Comparison of ENCODE assay signal across 12 cellular contexts in the genomic region with DNA sequence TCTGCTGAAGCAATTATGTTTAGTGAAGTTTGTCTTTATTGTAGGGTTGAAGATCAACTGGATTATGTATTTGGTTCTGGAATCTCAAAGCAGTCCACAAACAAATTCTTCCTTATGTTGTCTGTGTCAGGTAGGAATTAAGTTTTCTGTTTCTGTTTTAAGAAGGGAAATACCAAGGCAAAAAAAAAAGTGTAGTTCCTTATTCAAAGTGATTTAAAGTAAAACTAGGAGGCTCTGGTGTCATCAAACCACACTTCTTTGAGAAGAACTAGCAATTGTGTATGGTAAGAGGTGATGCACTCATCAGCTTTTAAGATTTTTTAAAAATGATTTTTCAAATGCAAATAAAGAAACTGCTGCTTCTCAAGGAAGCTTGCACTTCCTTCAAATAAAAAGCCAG. TPM values are rescaled to one million over a fixed set of nuclear protein-coding genes. Genes with fewer than 3 reads are reported as not detected.
A peak's percentile ranks its signal among the peaks of the same experiment; 100 is the strongest.
DNase-seq lines count a peak whose midpoint lies in the region; ATAC-seq, FAIRE-seq and TF ChIP-seq lines count a peak whose summit lies in the region.
"Had no signal": no experiment of that assay in that cellular context is flagged by ENCODE, and none has a peak within 500 bp of the region (broad histone marks: within the 10 kb centered on the region; RNA-seq: fewer than 3 reads in every experiment).

No MANE protein-coding gene starts in this region.

- H3K27me3 Mint-ChIP-seq in activated T-helper 1 cell treated with anti-CD3 and anti-CD28 coated beads, Interleukin-12 subunit alpha, Interleukin-12 subunit beta, Interleukin-2, Interleukin-4 antibody, amounts not matched to agents 30 ng/mL and 10 ng/mL and 1 ng/mL, durations not matched to agents 14 hours and 24 hours and 36 hours (ENCODE audit: insufficient read depth) = peaks cover 2% of the 10 kb centered on the region
- H3K27me3 Mint-ChIP-seq in naive thymus-derived CD4-positive, alpha-beta T cell = peaks cover 0 to 7% (median 0%) of the 10 kb centered on the region in 5 donors

- CTCF ChIA-PET in naive thymus-derived CD4-positive, alpha-beta T cell (lab: Charles Lee) = no interaction called here

- peaks cover 25% of the 10 kb centered on the region for H3K4me1 Mint-ChIP-seq in activated T-helper 1 cell treated with anti-CD3 and anti-CD28 coated beads, Interleukin-12 subunit alpha, Interleukin-12 subunit beta, Interleukin-2, Interleukin-4 antibody, amounts not matched to agents 30 ng/mL and 10 ng/mL and 1 ng/mL, durations not matched to agents 14 hours and 24 hours and 36 hours (ENCODE audit: low read depth)
- peaks cover 7 to 27% (median 26%) of the 10 kb centered on the region in 7 donors for H3K4me1 Mint-ChIP-seq in naive thymus-derived CD4-positive, alpha-beta T cell

- peaks cover 0 to 4% of the 10 kb centered on the region in 2 donors for H3K4me1 ChIP-seq in naive thymus-derived CD4-positive, alpha-beta T cell (ENCODE audit: control insufficient read depth in 2 of 2, insufficient read depth in 2 of 2, low read length in 2 of 2)
- peaks cover 36% of the 10 kb centered on the region for H3K4me1 ChIP-seq in left ventricle myocardium inferior

- no peak overlapping the region for H3K4me3 ChIP-seq in naive thymus-derived CD4-positive, alpha-beta T cell (ENCODE audit: low read length)
- no peak overlapping the region for H3K4me3 ChIP-seq in left ventricle myocardium inferior

- POLR2A ChIA-PET in naive thymus-derived CD4-positive, alpha-beta T cell (lab: Charles Lee) = interaction anchor here (2.1 kb wide), 1 partner anchor 46 kb away, joined by 5 read pairs; no protein-coding TSS in a partner anchor

- H3K9me3 Mint-ChIP-seq in activated T-helper 1 cell treated with anti-CD3 and anti-CD28 coated beads, Interleukin-12 subunit alpha, Interleukin-12 subunit beta, Interleukin-2, Interleukin-4 antibody, amounts not matched to agents 30 ng/mL and 10 ng/mL and 1 ng/mL, durations not matched to agents 14 hours and 24 hours and 36 hours = no peaks in the 10 kb centered on the region
- H3K9me3 Mint-ChIP-seq in naive thymus-derived CD4-positive, alpha-beta T cell = peaks cover 0 to 3% (median 0%) of the 10 kb centered on the region in 11 donors

- FAIRE-seq in RCC 7860 (lab: Jason Lieb, UNC) = no peak

- H3K4me3 Mint-ChIP-seq in activated T-helper 1 cell treated with anti-CD3 and anti-CD28 coated beads, Interleukin-12 subunit alpha, Interleukin-12 subunit beta, Interleukin-2, Interleukin-4 antibody, amounts not matched to agents 30 ng/mL and 10 ng/mL and 1 ng/mL, durations not matched to agents 14 hours and 24 hours and 36 hours = peak overlapping the region; percentile 73
- H3K4me3 Mint-ChIP-seq in naive thymus-derived CD4-positive, alpha-beta T cell = peak overlapping the region in 9 of 10 donors; percentile 14 to 96 (median 59)

- H3K27ac Mint-ChIP-seq in activated T-helper 1 cell treated with anti-CD3 and anti-CD28 coated beads, Interleukin-12 subunit alpha, Interleukin-12 subunit beta, Interleukin-2, Interleukin-4 antibody, amounts not matched to agents 30 ng/mL and 10 ng/mL and 1 ng/mL, durations not matched to agents 14 hours and 24 hours and 36 hours = no peak overlapping the region
- H3K27ac Mint-ChIP-seq in naive thymus-derived CD4-positive, alpha-beta T cell = peak overlapping the region in 3 of 9 donors; percentile 56 to 88 (median 69)

- intact Hi-C loops in activated T-helper 1 cell treated with anti-CD3 and anti-CD28 coated beads, Interleukin-12 subunit alpha, Interleukin-12 subunit beta, Interleukin-2, Interleukin-4 antibody, amounts not matched to agents 30 ng/mL and 10 ng/mL and 1 ng/mL, durations not matched to agents 14 hours and 24 hours and 36 hours (cut with micrococcal nuclease) = loop anchor here (2.0 kb wide), 1 partner anchor 618 kb away; a partner anchor contains a TSS
- intact Hi-C loops in naive thymus-derived CD4-positive, alpha-beta T cell (cut with micrococcal nuclease) = loop anchor here in 1 of 2 donors (2.0 kb wide), 1 partner anchor 272 kb away; no protein-coding TSS in a partner anchor
- intact Hi-C loops in left ventricle myocardium inferior (cut with micrococcal nuclease) = no loop called here

- in situ Hi-C loops in G401 (cut with HindIII; ENCODE audit: low sequenced_read_pairs) = no loop called here

- no peaks in the 10 kb centered on the region for H3K27me3 ChIP-seq in naive thymus-derived CD4-positive, alpha-beta T cell (ENCODE audit: control insufficient read depth in 2 of 2, insufficient read depth in 2 of 2, low read length in 2 of 2)
- no peaks in the 10 kb centered on the region for H3K27me3 ChIP-seq in left ventricle myocardium inferior (ENCODE audit: low read depth)
- H3K27me3 ChIP-seq: thyroid gland had no signal

- peaks cover 0 to 4% (median 0%) of the 10 kb centered on the region in 3 experiments for H3K36me3 ChIP-seq in naive thymus-derived CD4-positive, alpha-beta T cell (ENCODE audit: control insufficient read depth in 2 of 3, insufficient read depth in 3 of 3, low read length in 3 of 3)
- H3K36me3 ChIP-seq in left ventricle myocardium inferior = peaks cover 13% of the 10 kb centered on the region
- H3K36me3 ChIP-seq: thyroid gland had no signal

- H3K36me3 Mint-ChIP-seq in activated T-helper 1 cell treated with anti-CD3 and anti-CD28 coated beads, Interleukin-12 subunit alpha, Interleukin-12 subunit beta, Interleukin-2, Interleukin-4 antibody, amounts not matched to agents 30 ng/mL and 10 ng/mL and 1 ng/mL, durations not matched to agents 14 hours and 24 hours and 36 hours (ENCODE audit: low read depth) = peaks cover 8% of the 10 kb centered on the region
- peaks cover 0 to 16% (median 12%) of the 10 kb centered on the region in 5 donors for H3K36me3 Mint-ChIP-seq in naive thymus-derived CD4-positive, alpha-beta T cell

- no peak overlapping the region for H3K27ac ChIP-seq in naive thymus-derived CD4-positive, alpha-beta T cell (ENCODE audit: low read depth, low read length)
- no peak overlapping the region for H3K27ac ChIP-seq in left ventricle myocardium inferior (replicated peaks)
- H3K27ac ChIP-seq: thyroid gland had no signal

- no peak for TF ChIP-seq CTCF in left ventricle myocardium inferior (IDR thresholded peaks at IDR 0.05; ENCODE audit: borderline replicate concordance)

- DNase-seq in G401 (ENCODE audit: low spot score) (peak; percentile 9), HuH-7 (ENCODE audit: low spot score) (no peak), RCC 7860 (ENCODE audit: low spot score) (no peak), left ventricle myocardium inferior (no peak), glomerular visceral epithelial cell (ENCODE audit: extremely low spot score) (no peak)
- DNase-seq in activated T-helper 1 cell treated with anti-CD3 and anti-CD28 coated beads, Interleukin-12 subunit alpha, Interleukin-12 subunit beta, Interleukin-2, Interleukin-4 antibody, amounts not matched to agents 30 ng/mL and 10 ng/mL and 1 ng/mL, durations not matched to agents 14 hours and 24 hours and 36 hours (ENCODE audit: low spot score) = no peak
- DNase-seq in naive thymus-derived CD4-positive, alpha-beta T cell = no peak
- DNase-seq: effector CD4-positive, alpha-beta T cell; NCI-H774; stimulated activated CD4-positive, alpha-beta T cell treated with anti-CD3 and anti-CD28 coated beads, Interleukin-12 subunit alpha, Interleukin-12 subunit beta, amount 100 ng/mL, for 4 hours; thyroid gland had no signal

- peak; percentile 25 for ATAC-seq in HG02610 (IDR thresholded peaks at IDR 0.05; ENCODE audit: unreplicated experiment)
- ATAC-seq in naive thymus-derived CD4-positive, alpha-beta T cell = no peak

- H3K9me3 ChIP-seq in naive thymus-derived CD4-positive, alpha-beta T cell (ENCODE audit: control insufficient read depth in 2 of 3, low read length in 3 of 3) = no peaks in the 10 kb centered on the region
- no peaks in the 10 kb centered on the region for H3K9me3 ChIP-seq in left ventricle myocardium inferior (replicated peaks)
- H3K9me3 ChIP-seq: thyroid gland had no signal

RNA-seq across cellular contexts. Expression of a gene that starts 1.9 kb away (rescaled TPM):
- total RNA-seq in G401 (2014; rRNA removed; shearing (Covaris generic)) = 25.9 and 53.4 TPM in 2 replicates
- 9.9 and 11.8 TPM in 2 replicates for total RNA-seq in activated T-helper 1 cell treated with anti-CD3 and anti-CD28 coated beads, Interleukin-12 subunit alpha, Interleukin-12 subunit beta, Interleukin-2, Interleukin-4 antibody, amounts not matched to agents 30 ng/mL and 10 ng/mL and 1 ng/mL, durations not matched to agents 14 hours and 24 hours and 36 hours
- 10 to 100 TPM in 3 of 5 experiments, 1 to 10 TPM in 2; 6.8 to 15.4 (median 12.3) TPM for total RNA-seq in naive thymus-derived CD4-positive, alpha-beta T cell
- 1 to 10 TPM; 2.8 to 3.3 TPM for polyA plus RNA-seq in naive thymus-derived CD4-positive, alpha-beta T cell
- total RNA-seq in left ventricle myocardium inferior = 14.5 TPM
